ENCODE assay signal across 1 cellular context in the genomic region with DNA sequence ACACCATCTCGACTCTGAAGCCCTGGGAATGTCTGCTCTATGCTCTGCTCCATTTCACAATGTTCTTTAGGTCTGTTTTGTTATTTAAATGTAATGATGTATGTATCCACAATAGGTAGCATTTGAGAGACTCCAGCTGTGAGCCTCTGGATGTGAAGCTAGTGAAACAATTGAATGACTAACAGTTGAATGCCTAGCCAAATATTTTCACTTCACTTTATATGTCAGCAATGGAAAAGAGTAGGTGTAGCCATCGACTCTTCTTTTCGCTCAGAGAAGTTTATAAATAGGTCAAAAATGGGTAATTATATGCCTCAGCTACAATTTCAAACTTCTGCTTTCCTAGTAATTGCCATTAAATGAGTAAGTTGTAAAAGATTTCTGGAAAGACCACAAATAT.
A peak's percentile ranks its signal among the peaks of the same experiment; 100 is the strongest.
TF ChIP-seq lines count a peak whose summit lies in the region.

No MANE protein-coding gene starts in this region.

TF ChIP-seq in H1, 55 proteins besides CTCF, POLR2A, EP300 and RAD21 (continued from another document):
- TF ChIP-seq ATF2 (IDR thresholded peaks at IDR 0.05; ENCODE audit: low read length) (no peak), CBX5 (IDR thresholded peaks at IDR 0.05; ENCODE audit: low read depth, low read length) (no peak), TEAD4 (IDR thresholded peaks at IDR 0.05; ENCODE audit: low read depth, low read length) (0 out of 2 replicates have a peak, but pooled peaks have one; percentile 32), KDM5A (IDR thresholded peaks at IDR 0.05; ENCODE audit: low read length) (no peak)
